15 cellular contexts compared by ENCODE assay signal in genomic region chr9:20873240-20873860, GRCh38.
A peak's percentile ranks its signal among the peaks of the same experiment; 100 is the strongest.
DNase-seq lines count a peak whose midpoint lies in the region; ATAC-seq and TF ChIP-seq lines count a peak whose summit lies in the region.
"Had no signal": no experiment of that assay in that cellular context is flagged by ENCODE, and none has a peak within 500 bp of the region (broad histone marks: within the 10 kb centered on the region; RNA-seq: fewer than 3 reads in every experiment).

No MANE protein-coding gene starts in this region.

- POLR2A ChIA-PET in AG04449 (lab: Yijun Ruan, JAX), result no interaction called here
- POLR2A ChIA-PET in T-cell (lab: Charles Lee), result no interaction called here

- H3K36me3 Mint-ChIP-seq in GM23338 (ENCODE audit: low read depth), result no peaks in the 10 kb centered on the region
- peaks cover 25% of the 10 kb centered on the region for H3K36me3 Mint-ChIP-seq in T-cell

- H3K4me2 ChIP-seq in GM23338, result peak overlapping the region; percentile 75
- H3K4me2 ChIP-seq: A549 had no signal

- H3K4me3 ChIP-seq in AG04449 (ENCODE audit: low read depth, low read length), result peak overlapping the region; percentile 13; the same call in 1 of the 2 replicates
- H3K4me3 ChIP-seq in GM23338, result no peak overlapping the region
- no peak overlapping the region for H3K4me3 ChIP-seq in astrocyte of the cerebellum (ENCODE audit: low read depth, low read length)
- H3K4me3 ChIP-seq: A549, transverse colon had no signal

- H3K27ac ChIP-seq in GM23338 (ENCODE audit: low read depth), result peak overlapping the region; percentile 36
- H3K27ac ChIP-seq in caudate nucleus (ENCODE audit: low read depth, low read length), result no peak overlapping the region
- H3K27ac ChIP-seq in substantia nigra (ENCODE audit: low read depth, low read length, poor library complexity, severe bottlenecking), result no peak overlapping the region
- H3K27ac ChIP-seq: A549, HL-60, transverse colon had no signal

- no peaks in the 10 kb centered on the region for H3K9me2 ChIP-seq in GM23338 (ENCODE audit: insufficient read depth)

- in situ Hi-C loops in astrocyte of the cerebellum (cut with HindIII; ENCODE audit: low sequenced_read_pairs), result no loop called here

- no peaks in the 10 kb centered on the region for H3K36me3 ChIP-seq in GM23338 (ENCODE audit: insufficient read depth)

- H3K4me3 Mint-ChIP-seq in GM23338 (no peak overlapping the region; the same call in 2 of the 3 replicates), T-cell (no peak overlapping the region)

- peaks cover 18% of the 10 kb centered on the region for H3K4me1 ChIP-seq in GM23338 (ENCODE audit: insufficient read depth)
- H3K4me1 ChIP-seq: A549 had no signal

- ATAC-seq in GM23338 (no peak), T-cell (replicated peaks in 1 of 4) (no peak)
- ATAC-seq: A549, Panc1 had no signal

- peaks cover 4% of the 10 kb centered on the region for H3K27me3 Mint-ChIP-seq in GM23338 (ENCODE audit: insufficient read depth, low read depth, poor library complexity)
- H3K27me3 Mint-ChIP-seq in T-cell, result no peaks in the 10 kb centered on the region

- no peaks in the 10 kb centered on the region for H3K9me3 Mint-ChIP-seq in GM23338
- H3K9me3 Mint-ChIP-seq in T-cell, result no peaks in the 10 kb centered on the region

- H4K20me1 ChIP-seq in GM23338 (replicated peaks; ENCODE audit: insufficient read depth), result no peaks in the 10 kb centered on the region

- H3K27ac Mint-ChIP-seq in GM23338 (peak overlapping the region; percentile 81), T-cell (no peak overlapping the region)

- H3K4me1 Mint-ChIP-seq in GM23338, result peaks cover 36% of the 10 kb centered on the region
- peaks cover 5 to 9% (median 5%) of the 10 kb centered on the region in 3 donors for H3K4me1 Mint-ChIP-seq in T-cell

- CTCF ChIA-PET in AG04449 (lab: Yijun Ruan, JAX), result interaction anchor here (1.2 to 2.9 kb wide), 4 partner anchors 11 to 248 kb away, joined by 3 to 25 read pairs (median 4); no protein-coding TSS in a partner anchor
- CTCF ChIA-PET in T-cell (lab: Charles Lee), result interaction anchor here in 1 of 2 donors (1.3 kb wide), 1 partner anchor 11 kb away, joined by 5 read pairs; no protein-coding TSS in a partner anchor

- H2AFZ ChIP-seq in GM23338, result no peak overlapping the region

- DNase-seq in AG04449 (ENCODE audit: low read depth, low spot score) (peak; percentile 44), GM23338 (ENCODE audit: low spot score) (no peak), astrocyte of the cerebellum (ENCODE audit: low read depth) (peak; percentile 29), kidney tubule cell (ENCODE audit: low spot score) (peak; percentile 90), T-cell (no peak), caudate nucleus (lab: John Stamatoyannopoulos, UW) (no peak), substantia nigra (lab: John Stamatoyannopoulos, UW) (no peak), NCI-H1930 (lab: John Stamatoyannopoulos, UW) (no peak)
- DNase-seq: activated CD4-positive, alpha-beta T cell treated with anti-CD3 and anti-CD28 coated beads, Interleukin-2, amount 50 U/mL, for 4 hours; NCI-H345; T-helper 9 cell; transverse colon had no signal

- no peaks in the 10 kb centered on the region for H3K79me2 ChIP-seq in GM23338 (replicated peaks; ENCODE audit: insufficient read depth)

- no peaks in the 10 kb centered on the region for H3K27me3 ChIP-seq in GM23338 (ENCODE audit: insufficient read depth)
- H3K27me3 ChIP-seq: transverse colon had no signal

- TF ChIP-seq CTCF in AG04449 (IDR thresholded peaks at IDR 0.05; ENCODE audit: insufficient read depth, low read length, missing control alignments) (no peak), GM23338 (conservative IDR thresholded peaks at IDR 0.05; ENCODE audit: low read depth in 2 of 2) (no peak), astrocyte of the cerebellum (IDR thresholded peaks at IDR 0.05; ENCODE audit: low read depth, low read length, missing control alignments) (no peak)

- H3F3A ChIP-seq in GM23338 (replicated peaks; ENCODE audit: low read depth), result no peaks in the 10 kb centered on the region

TF ChIP-seq in GM23338, 12 proteins besides CTCF, POLR2A, EP300 and RAD21 (continues in another document):
- TF ChIP-seq STAT1 (IDR thresholded peaks at IDR 0.05; ENCODE audit: unreplicated experiment) (no peak), JUNB (IDR thresholded peaks at IDR 0.05; ENCODE audit: unreplicated experiment) (no peak), NANOG (IDR thresholded peaks at IDR 0.05; ENCODE audit: borderline replicate concordance) (no peak), CREB1 (CRISPR knock-in tag; IDR thresholded peaks at IDR 0.05; ENCODE audit: low read depth) (no peak), ZNF114 (CRISPR knock-in tag; IDR thresholded peaks at IDR 0.05) (no peak), POLR2AphosphoS5 (IDR thresholded peaks at IDR 0.05; ENCODE audit: low read depth) (no peak)
- TF ChIP-seq, protein P1, sequence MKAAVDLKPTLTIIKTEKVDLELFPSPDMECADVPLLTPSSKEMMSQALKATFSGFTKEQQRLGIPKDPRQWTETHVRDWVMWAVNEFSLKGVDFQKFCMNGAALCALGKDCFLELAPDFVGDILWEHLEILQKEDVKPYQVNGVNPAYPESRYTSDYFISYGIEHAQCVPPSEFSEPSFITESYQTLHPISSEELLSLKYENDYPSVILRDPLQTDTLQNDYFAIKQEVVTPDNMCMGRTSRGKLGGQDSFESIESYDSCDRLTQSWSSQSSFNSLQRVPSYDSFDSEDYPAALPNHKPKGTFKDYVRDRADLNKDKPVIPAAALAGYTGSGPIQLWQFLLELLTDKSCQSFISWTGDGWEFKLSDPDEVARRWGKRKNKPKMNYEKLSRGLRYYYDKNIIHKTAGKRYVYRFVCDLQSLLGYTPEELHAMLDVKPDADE (IDR thresholded peaks at IDR 0.05), result no peak
- TF ChIP-seq, protein P2, sequence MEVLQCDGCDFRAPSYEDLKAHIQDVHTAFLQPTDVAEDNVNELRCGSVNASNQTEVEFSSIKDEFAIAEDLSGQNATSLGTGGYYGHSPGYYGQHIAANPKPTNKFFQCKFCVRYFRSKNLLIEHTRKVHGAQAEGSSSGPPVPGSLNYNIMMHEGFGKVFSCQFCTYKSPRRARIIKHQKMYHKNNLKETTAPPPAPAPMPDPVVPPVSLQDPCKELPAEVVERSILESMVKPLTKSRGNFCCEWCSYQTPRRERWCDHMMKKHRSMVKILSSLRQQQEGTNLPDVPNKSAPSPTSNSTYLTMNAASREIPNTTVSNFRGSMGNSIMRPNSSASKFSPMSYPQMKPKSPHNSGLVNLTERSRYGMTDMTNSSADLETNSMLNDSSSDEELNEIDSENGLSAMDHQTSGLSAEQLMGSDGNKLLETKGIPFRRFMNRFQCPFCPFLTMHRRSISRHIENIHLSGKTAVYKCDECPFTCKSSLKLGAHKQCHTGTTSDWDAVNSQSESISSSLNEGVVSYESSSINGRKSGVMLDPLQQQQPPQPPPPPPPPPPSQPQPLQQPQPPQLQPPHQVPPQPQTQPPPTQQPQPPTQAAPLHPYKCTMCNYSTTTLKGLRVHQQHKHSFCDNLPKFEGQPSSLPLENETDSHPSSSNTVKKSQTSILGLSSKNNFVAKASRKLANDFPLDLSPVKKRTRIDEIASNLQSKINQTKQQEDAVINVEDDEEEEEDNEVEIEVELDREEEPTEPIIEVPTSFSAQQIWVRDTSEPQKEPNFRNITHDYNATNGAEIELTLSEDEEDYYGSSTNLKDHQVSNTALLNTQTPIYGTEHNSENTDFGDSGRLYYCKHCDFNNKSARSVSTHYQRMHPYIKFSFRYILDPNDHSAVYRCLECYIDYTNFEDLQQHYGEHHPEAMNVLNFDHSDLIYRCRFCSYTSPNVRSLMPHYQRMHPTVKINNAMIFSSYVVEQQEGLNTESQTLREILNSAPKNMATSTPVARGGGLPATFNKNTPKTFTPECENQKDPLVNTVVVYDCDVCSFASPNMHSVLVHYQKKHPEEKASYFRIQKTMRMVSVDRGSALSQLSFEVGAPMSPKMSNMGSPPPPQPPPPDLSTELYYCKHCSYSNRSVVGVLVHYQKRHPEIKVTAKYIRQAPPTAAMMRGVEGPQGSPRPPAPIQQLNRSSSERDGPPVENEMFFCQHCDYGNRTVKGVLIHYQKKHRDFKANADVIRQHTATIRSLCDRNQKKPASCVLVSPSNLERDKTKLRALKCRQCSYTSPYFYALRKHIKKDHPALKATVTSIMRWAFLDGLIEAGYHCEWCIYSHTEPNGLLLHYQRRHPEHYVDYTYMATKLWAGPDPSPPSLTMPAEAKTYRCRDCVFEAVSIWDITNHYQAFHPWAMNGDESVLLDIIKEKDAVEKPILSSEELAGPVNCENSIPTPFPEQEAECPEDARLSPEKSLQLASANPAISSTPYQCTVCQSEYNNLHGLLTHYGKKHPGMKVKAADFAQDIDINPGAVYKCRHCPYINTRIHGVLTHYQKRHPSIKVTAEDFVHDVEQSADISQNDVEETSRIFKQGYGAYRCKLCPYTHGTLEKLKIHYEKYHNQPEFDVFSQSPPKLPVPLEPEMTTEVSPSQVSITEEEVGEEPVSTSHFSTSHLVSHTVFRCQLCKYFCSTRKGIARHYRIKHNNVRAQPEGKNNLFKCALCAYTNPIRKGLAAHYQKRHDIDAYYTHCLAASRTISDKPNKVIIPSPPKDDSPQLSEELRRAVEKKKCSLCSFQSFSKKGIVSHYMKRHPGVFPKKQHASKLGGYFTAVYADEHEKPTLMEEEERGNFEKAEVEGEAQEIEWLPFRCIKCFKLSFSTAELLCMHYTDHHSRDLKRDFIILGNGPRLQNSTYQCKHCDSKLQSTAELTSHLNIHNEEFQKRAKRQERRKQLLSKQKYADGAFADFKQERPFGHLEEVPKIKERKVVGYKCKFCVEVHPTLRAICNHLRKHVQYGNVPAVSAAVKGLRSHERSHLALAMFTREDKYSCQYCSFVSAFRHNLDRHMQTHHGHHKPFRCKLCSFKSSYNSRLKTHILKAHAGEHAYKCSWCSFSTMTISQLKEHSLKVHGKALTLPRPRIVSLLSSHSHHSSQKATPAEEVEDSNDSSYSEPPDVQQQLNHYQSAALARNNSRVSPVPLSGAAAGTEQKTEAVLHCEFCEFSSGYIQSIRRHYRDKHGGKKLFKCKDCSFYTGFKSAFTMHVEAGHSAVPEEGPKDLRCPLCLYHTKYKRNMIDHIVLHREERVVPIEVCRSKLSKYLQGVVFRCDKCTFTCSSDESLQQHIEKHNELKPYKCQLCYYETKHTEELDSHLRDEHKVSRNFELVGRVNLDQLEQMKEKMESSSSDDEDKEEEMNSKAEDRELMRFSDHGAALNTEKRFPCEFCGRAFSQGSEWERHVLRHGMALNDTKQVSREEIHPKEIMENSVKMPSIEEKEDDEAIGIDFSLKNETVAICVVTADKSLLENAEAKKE (CRISPR knock-in tag; IDR thresholded peaks at IDR 0.05), result no peak

Comparison
In these comparisons a context has a peak if more than half of its experiments do, and no peak if none do; other contexts are left out.
1. DNase-seq: peak in AG04449 (single experiment), astrocyte of the cerebellum (single experiment) and kidney tubule cell (single experiment); none in GM23338 (single experiment), T-cell (0 of 34), caudate nucleus (0 of 61), substantia nigra (0 of 49) and NCI-H1930 (0 of 2).